ENCODE assay signal across 1 cellular context in genomic region chr20:23586735-23587525, GRCh38.
A peak's percentile ranks its signal among the peaks of the same experiment; 100 is the strongest.
TF ChIP-seq lines count a peak whose summit lies in the region.

No MANE protein-coding gene starts in this region.

TF ChIP-seq in HepG2, 621 proteins besides CTCF, POLR2A, EP300 and RAD21 (continued from another document and continues in another):
- no peak for TF ChIP-seq THAP9 (CRISPR knock-in tag; IDR thresholded peaks at IDR 0.05; ENCODE audit: borderline replicate concordance)
- no peak; the same call in 1 of the 2 replicates for TF ChIP-seq ESRRA (CRISPR knock-in tag; IDR thresholded peaks at IDR 0.05; ENCODE audit: low read depth)
- no peak for TF ChIP-seq ZNF777 (CRISPR knock-in tag; IDR thresholded peaks at IDR 0.05)
- TF ChIP-seq ZNF263 (CRISPR knock-in tag; IDR thresholded peaks at IDR 0.05) = peak; percentile 74; the same call in 1 of the 2 replicates
- 0 out of 2 replicates have a peak, but pooled peaks have one; percentile 30 for TF ChIP-seq GFI1 (CRISPR knock-in tag; IDR thresholded peaks at IDR 0.05; ENCODE audit: borderline replicate concordance)
- 0 out of 2 replicates have a peak, but pooled peaks have one; percentile 17 for TF ChIP-seq ELF1 (CRISPR knock-in tag; IDR thresholded peaks at IDR 0.05)
- TF ChIP-seq ZNF709 (CRISPR knock-in tag; IDR thresholded peaks at IDR 0.05) = 0 out of 2 replicates have a peak, but pooled peaks have one; percentile 24
- TF ChIP-seq, protein P1, sequence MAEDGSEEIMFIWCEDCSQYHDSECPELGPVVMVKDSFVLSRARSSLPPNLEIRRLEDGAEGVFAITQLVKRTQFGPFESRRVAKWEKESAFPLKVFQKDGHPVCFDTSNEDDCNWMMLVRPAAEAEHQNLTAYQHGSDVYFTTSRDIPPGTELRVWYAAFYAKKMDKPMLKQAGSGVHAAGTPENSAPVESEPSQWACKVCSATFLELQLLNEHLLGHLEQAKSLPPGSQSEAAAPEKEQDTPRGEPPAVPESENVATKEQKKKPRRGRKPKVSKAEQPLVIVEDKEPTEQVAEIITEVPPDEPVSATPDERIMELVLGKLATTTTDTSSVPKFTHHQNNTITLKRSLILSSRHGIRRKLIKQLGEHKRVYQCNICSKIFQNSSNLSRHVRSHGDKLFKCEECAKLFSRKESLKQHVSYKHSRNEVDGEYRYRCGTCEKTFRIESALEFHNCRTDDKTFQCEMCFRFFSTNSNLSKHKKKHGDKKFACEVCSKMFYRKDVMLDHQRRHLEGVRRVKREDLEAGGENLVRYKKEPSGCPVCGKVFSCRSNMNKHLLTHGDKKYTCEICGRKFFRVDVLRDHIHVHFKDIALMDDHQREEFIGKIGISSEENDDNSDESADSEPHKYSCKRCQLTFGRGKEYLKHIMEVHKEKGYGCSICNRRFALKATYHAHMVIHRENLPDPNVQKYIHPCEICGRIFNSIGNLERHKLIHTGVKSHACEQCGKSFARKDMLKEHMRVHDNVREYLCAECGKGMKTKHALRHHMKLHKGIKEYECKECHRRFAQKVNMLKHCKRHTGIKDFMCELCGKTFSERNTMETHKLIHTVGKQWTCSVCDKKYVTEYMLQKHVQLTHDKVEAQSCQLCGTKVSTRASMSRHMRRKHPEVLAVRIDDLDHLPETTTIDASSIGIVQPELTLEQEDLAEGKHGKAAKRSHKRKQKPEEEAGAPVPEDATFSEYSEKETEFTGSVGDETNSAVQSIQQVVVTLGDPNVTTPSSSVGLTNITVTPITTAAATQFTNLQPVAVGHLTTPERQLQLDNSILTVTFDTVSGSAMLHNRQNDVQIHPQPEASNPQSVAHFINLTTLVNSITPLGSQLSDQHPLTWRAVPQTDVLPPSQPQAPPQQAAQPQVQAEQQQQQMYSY (CRISPR knock-in tag; IDR thresholded peaks at IDR 0.05) = no peak
- TF ChIP-seq, protein P2, sequence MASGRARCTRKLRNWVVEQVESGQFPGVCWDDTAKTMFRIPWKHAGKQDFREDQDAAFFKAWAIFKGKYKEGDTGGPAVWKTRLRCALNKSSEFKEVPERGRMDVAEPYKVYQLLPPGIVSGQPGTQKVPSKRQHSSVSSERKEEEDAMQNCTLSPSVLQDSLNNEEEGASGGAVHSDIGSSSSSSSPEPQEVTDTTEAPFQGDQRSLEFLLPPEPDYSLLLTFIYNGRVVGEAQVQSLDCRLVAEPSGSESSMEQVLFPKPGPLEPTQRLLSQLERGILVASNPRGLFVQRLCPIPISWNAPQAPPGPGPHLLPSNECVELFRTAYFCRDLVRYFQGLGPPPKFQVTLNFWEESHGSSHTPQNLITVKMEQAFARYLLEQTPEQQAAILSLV (CRISPR knock-in tag; IDR thresholded peaks at IDR 0.05; ENCODE audit: borderline replicate concordance) = peak; percentile 69; the same call in 1 of the 2 replicates
- peak; percentile 51; the same call in 1 of the 2 replicates for TF ChIP-seq TBX2 (CRISPR knock-in tag; IDR thresholded peaks at IDR 0.05; ENCODE audit: borderline replicate concordance)
- TF ChIP-seq ZBTB38 (CRISPR knock-in tag; IDR thresholded peaks at IDR 0.05) = peak; percentile 62
- no peak for TF ChIP-seq ZHX2 (IDR thresholded peaks at IDR 0.05; ENCODE audit: low read depth)
- TF ChIP-seq ZHX2 (CRISPR knock-in tag; IDR thresholded peaks at IDR 0.05; ENCODE audit: borderline replicate concordance) = no peak; the same call in 1 of the 2 replicates
- 0 out of 2 replicates have a peak, but pooled peaks have one; percentile 39 for TF ChIP-seq NKX3-1 (CRISPR knock-in tag; IDR thresholded peaks at IDR 0.05)
- peak; percentile 70; the same call in 1 of the 2 replicates for TF ChIP-seq ZMAT3 (CRISPR knock-in tag; conservative IDR thresholded peaks at IDR 0.05)
- TF ChIP-seq CBX5 (CRISPR knock-in tag; IDR thresholded peaks at IDR 0.05; ENCODE audit: borderline replicate concordance) = 0 out of 2 replicates have a peak, but pooled peaks have one; percentile 15
- TF ChIP-seq KDM4B (CRISPR knock-in tag; IDR thresholded peaks at IDR 0.05) = no peak
- peak; percentile 77 for TF ChIP-seq ZBTB7A (CRISPR knock-in tag; IDR thresholded peaks at IDR 0.05)
- no peak for TF ChIP-seq STAG1 (CRISPR knock-in tag; IDR thresholded peaks at IDR 0.05)
- no peak; the same call in 1 of the 2 replicates for TF ChIP-seq THRA (CRISPR knock-in tag; IDR thresholded peaks at IDR 0.05; ENCODE audit: borderline replicate concordance)
- no peak for TF ChIP-seq ZNF549 (CRISPR knock-in tag; IDR thresholded peaks at IDR 0.05)
- peak; percentile 87 for TF ChIP-seq ZSCAN21 (CRISPR knock-in tag; IDR thresholded peaks at IDR 0.05; ENCODE audit: borderline replicate concordance)
- TF ChIP-seq, protein P3, sequence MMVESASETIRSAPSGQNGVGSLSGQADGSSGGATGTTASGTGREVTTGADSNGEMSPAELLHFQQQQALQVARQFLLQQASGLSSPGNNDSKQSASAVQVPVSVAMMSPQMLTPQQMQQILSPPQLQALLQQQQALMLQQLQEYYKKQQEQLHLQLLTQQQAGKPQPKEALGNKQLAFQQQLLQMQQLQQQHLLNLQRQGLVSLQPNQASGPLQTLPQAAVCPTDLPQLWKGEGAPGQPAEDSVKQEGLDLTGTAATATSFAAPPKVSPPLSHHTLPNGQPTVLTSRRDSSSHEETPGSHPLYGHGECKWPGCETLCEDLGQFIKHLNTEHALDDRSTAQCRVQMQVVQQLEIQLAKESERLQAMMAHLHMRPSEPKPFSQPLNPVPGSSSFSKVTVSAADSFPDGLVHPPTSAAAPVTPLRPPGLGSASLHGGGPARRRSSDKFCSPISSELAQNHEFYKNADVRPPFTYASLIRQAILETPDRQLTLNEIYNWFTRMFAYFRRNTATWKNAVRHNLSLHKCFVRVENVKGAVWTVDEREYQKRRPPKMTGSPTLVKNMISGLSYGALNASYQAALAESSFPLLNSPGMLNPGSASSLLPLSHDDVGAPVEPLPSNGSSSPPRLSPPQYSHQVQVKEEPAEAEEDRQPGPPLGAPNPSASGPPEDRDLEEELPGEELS (CRISPR knock-in tag; IDR thresholded peaks at IDR 0.05) = peak; percentile 50; the same call in 1 of the 2 replicates
- no peak for TF ChIP-seq KLF11 (CRISPR knock-in tag; IDR thresholded peaks at IDR 0.05)
- no peak for TF ChIP-seq TBL1XR1 (IDR thresholded peaks at IDR 0.05; ENCODE audit: borderline replicate concordance, low read length, partially characterized antibody)
- TF ChIP-seq FOXA1 (IDR thresholded peaks at IDR 0.05) = no peak
- TF ChIP-seq FOXA1 (CRISPR knock-in tag; IDR thresholded peaks at IDR 0.05) = peak; percentile 51; the same call in 1 of the 2 replicates
- TF ChIP-seq ZNF746 (CRISPR knock-in tag; IDR thresholded peaks at IDR 0.05) = no peak
- TF ChIP-seq ELF4 (CRISPR knock-in tag; IDR thresholded peaks at IDR 0.05; ENCODE audit: borderline replicate concordance) = no peak
- no peak for TF ChIP-seq ZNF83 (CRISPR knock-in tag; IDR thresholded peaks at IDR 0.05; ENCODE audit: borderline replicate concordance)
- no peak for TF ChIP-seq CEBPB (IDR thresholded peaks at IDR 0.05; ENCODE audit: borderline replicate concordance, low read depth, low read length)
- no peak for TF ChIP-seq CREB1 (IDR thresholded peaks at IDR 0.05)
- no peak for TF ChIP-seq CREB1 (CRISPR knock-in tag; IDR thresholded peaks at IDR 0.05)
- no peak for TF ChIP-seq MTF2 (CRISPR knock-in tag; IDR thresholded peaks at IDR 0.05; ENCODE audit: borderline replicate concordance)
- TF ChIP-seq LCORL (IDR thresholded peaks at IDR 0.05) = no peak
- TF ChIP-seq LCORL (CRISPR knock-in tag; IDR thresholded peaks at IDR 0.05) = no peak
- TF ChIP-seq MAZ (IDR thresholded peaks at IDR 0.05; ENCODE audit: borderline replicate concordance, low read depth, low read length) = no peak
- no peak for TF ChIP-seq MAZ (CRISPR knock-in tag; IDR thresholded peaks at IDR 0.05; ENCODE audit: low read depth)
- TF ChIP-seq CENPT (CRISPR knock-in tag; IDR thresholded peaks at IDR 0.05; ENCODE audit: low read depth) = no peak
- TF ChIP-seq ERF (CRISPR knock-in tag; IDR thresholded peaks at IDR 0.05) = peak; percentile 34; the same call in 1 of the 2 replicates
- TF ChIP-seq MTF1 (CRISPR knock-in tag; IDR thresholded peaks at IDR 0.05) = 0 out of 2 replicates have a peak, but pooled peaks have one; percentile 26
